8 cellular contexts compared by ENCODE assay signal in the genomic region with DNA sequence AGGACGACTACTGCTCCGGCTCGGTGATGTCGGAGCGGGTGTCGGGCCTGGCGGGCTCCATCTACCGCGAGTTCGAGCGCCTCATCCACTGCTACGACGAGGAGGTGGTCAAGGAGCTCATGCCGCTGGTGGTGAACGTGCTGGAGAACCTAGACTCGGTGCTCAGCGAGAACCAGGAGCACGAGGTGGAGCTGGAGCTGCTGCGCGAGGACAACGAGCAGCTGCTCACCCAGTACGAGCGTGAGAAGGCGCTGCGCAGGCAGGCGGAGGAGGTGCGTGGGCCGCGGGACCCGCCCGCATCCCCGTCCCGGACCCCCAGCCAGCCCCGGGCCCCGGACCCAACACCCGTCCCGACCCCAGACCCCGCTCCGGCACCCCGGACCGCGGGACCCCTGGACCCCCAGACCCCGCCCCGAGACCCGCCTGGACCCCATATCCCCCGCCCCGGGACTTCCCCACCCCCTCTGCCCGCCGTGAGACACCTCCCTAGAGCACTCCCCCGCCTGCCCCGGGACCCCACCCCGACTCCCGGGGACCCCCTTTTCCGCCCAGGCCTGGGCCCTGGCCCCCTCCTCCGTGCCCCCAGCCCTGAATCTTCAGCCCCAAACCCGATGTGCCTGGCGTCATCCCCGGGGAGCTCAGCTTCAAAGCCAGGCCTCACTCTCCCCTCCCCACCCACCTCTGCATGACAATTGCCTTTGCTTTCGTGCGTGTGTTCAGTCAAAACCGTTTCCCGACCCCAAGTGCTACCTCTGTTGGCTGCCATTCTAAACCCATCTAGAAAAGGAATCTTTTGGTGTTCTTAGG. TPM values are rescaled to one million over a fixed set of nuclear protein-coding genes. Genes with fewer than 3 reads are reported as not detected.
A peak's percentile ranks its signal among the peaks of the same experiment; 100 is the strongest.
DNase-seq lines count a peak whose midpoint lies in the region; ATAC-seq, FAIRE-seq and TF ChIP-seq lines count a peak whose summit lies in the region.

No MANE protein-coding gene starts in this region.

- H3K27me3 Mint-ChIP-seq in T-helper 2 cell treated with Interferon-gamma antibody and Interleukin-4, amounts not matched to agents 5 μg/mL and 100 μg/mL, for 36 hours (ENCODE audit: low read depth), result no peaks in the 10 kb centered on the region

- ATAC-seq in HG03135 (IDR thresholded peaks at IDR 0.05; ENCODE audit: unreplicated experiment) (peak; percentile 20), left colon (peak; percentile 35)

- no peak for FAIRE-seq in bronchial epithelial cell (lab: Jason Lieb, UNC)

- peaks cover 24% of the 10 kb centered on the region for H3K4me1 Mint-ChIP-seq in T-helper 2 cell treated with Interferon-gamma antibody and Interleukin-4, amounts not matched to agents 5 μg/mL and 100 μg/mL, for 36 hours (ENCODE audit: low read depth)

- H3K36me3 ChIP-seq in bronchial epithelial cell (ENCODE audit: control insufficient read depth, insufficient read depth, low read length), result peaks cover 5% of the 10 kb centered on the region

- H3K9me3 Mint-ChIP-seq in T-helper 2 cell treated with Interferon-gamma antibody and Interleukin-4, amounts not matched to agents 5 μg/mL and 100 μg/mL, for 36 hours, result no peaks in the 10 kb centered on the region

- peaks cover 12% of the 10 kb centered on the region for H3K36me3 Mint-ChIP-seq in T-helper 2 cell treated with Interferon-gamma antibody and Interleukin-4, amounts not matched to agents 5 μg/mL and 100 μg/mL, for 36 hours (ENCODE audit: low read depth)

- TF ChIP-seq CTCF in bronchial epithelial cell (IDR thresholded peaks at IDR 0.05; ENCODE audit: insufficient read depth, low read length, severe bottlenecking), result peak; percentile 1

- H3K4me3 ChIP-seq in bronchial epithelial cell (ENCODE audit: low read depth, low read length), result peak overlapping the region; percentile 88

- peak overlapping the region; percentile 90 for H3K4me3 Mint-ChIP-seq in T-helper 2 cell treated with Interferon-gamma antibody and Interleukin-4, amounts not matched to agents 5 μg/mL and 100 μg/mL, for 36 hours

- peak overlapping the region; percentile 86 for H3K27ac Mint-ChIP-seq in T-helper 2 cell treated with Interferon-gamma antibody and Interleukin-4, amounts not matched to agents 5 μg/mL and 100 μg/mL, for 36 hours

- no peaks in the 10 kb centered on the region for H3K27me3 ChIP-seq in bronchial epithelial cell (ENCODE audit: control insufficient read depth, insufficient read depth, low read length)

- intact Hi-C loops in left colon (cut with DNase I, micrococcal nuclease), result no loop called here

- DNase-seq in NOMO-1 treated with DMSO at 0.1 percent for 48 hours (lab: John Stamatoyannopoulos, UW; ENCODE audit: unreplicated experiment) (peak; percentile 16), NOMO-1 treated with dmso at 0.1 percent for 144 hours (lab: John Stamatoyannopoulos, UW; ENCODE audit: unreplicated experiment) (no peak), bronchial epithelial cell (ENCODE audit: low read depth) (no peak), left colon (no peak), NCI-H2107 (lab: John Stamatoyannopoulos, UW) (no peak)
- peak; percentile 20 for DNase-seq in T-helper 2 cell treated with Interferon-gamma antibody and Interleukin-4, amounts not matched to agents 5 μg/mL and 100 μg/mL, for 36 hours (ENCODE audit: low spot score)
- peak; percentile 30 to 34 for DNase-seq in stimulated activated CD4-positive, alpha-beta T cell treated with anti-CD3 and anti-CD28 coated beads, Interleukin-4, amount 100 ng/mL, for 48 hours (ENCODE audit: low read depth in 2 of 2)

RNA-seq across cellular contexts. Expression of gene MAPK8IP3, which starts 0.6 kb away (rescaled TPM):
- 24.5 and 28.7 TPM in 2 replicates for total RNA-seq in bronchial epithelial cell
- 10 to 100 TPM; 55.2 to 79.0 TPM for total RNA-seq in left colon

RNA-seq across cellular contexts. Expression of gene JPT2, which starts 28.5 kb away (rescaled TPM):
- total RNA-seq in bronchial epithelial cell (55.0 and 59.2 TPM in 2 replicates), left colon (10 to 100 TPM; 49.8 to 62.4 TPM)

Comparison
In these comparisons a context has a peak if more than half of its experiments do, and no peak if none do; other contexts are left out.
1. DNase-seq: peak in NOMO-1 treated with DMSO at 0.1 percent for 48 hours (single experiment), T-helper 2 cell treated with Interferon-gamma antibody and Interleukin-4, amounts not matched to agents 5 μg/mL and 100 μg/mL, for 36 hours (single experiment) and stimulated activated CD4-positive, alpha-beta T cell treated with anti-CD3 and anti-CD28 coated beads, Interleukin-4, amount 100 ng/mL, for 48 hours (2 of 2); none in NOMO-1 treated with dmso at 0.1 percent for 144 hours (single experiment), bronchial epithelial cell (single experiment), left colon (0 of 2) and NCI-H2107 (single experiment).